Comparison of ENCODE assay signal across 1 cellular context in genomic region chr17:77450742-77451270, GRCh38.
TF ChIP-seq lines count a peak whose summit lies in the region.

No MANE protein-coding gene starts in this region.

TF ChIP-seq in HepG2, 621 proteins besides CTCF, POLR2A, EP300 and RAD21 (continued from another document):
- TF ChIP-seq ZNF639 (CRISPR knock-in tag; conservative IDR thresholded peaks at IDR 0.05), result 0 out of 2 replicates have a peak, but pooled peaks have one; percentile 7
- no peak for TF ChIP-seq JUND (CRISPR knock-in tag; IDR thresholded peaks at IDR 0.05)
- no peak for TF ChIP-seq ZNF276 (CRISPR knock-in tag; IDR thresholded peaks at IDR 0.05; ENCODE audit: low read depth)
- TF ChIP-seq ZFX (CRISPR knock-in tag; IDR thresholded peaks at IDR 0.05; ENCODE audit: low read depth), result peak; percentile 5; the same call in 1 of the 2 replicates
- TF ChIP-seq ZNF296 (CRISPR knock-in tag; conservative IDR thresholded peaks at IDR 0.05), result 0 out of 2 replicates have a peak, but pooled peaks have one; percentile 22
- TF ChIP-seq ZNF263 (CRISPR knock-in tag; IDR thresholded peaks at IDR 0.05), result peak; percentile 66
- no peak for TF ChIP-seq MAZ (IDR thresholded peaks at IDR 0.05; ENCODE audit: borderline replicate concordance, low read depth, low read length)
- TF ChIP-seq MAZ (CRISPR knock-in tag; IDR thresholded peaks at IDR 0.05; ENCODE audit: low read depth), result no peak
- no peak for TF ChIP-seq GLMP (CRISPR knock-in tag; IDR thresholded peaks at IDR 0.05; ENCODE audit: borderline replicate concordance)
- 0 out of 2 replicates have a peak, but pooled peaks have one; percentile 1 for TF ChIP-seq PAX8 (CRISPR knock-in tag; IDR thresholded peaks at IDR 0.05; ENCODE audit: borderline replicate concordance)
- 0 out of 2 replicates have a peak, but pooled peaks have one; percentile 11 for TF ChIP-seq ZNF766 (CRISPR knock-in tag; IDR thresholded peaks at IDR 0.05; ENCODE audit: borderline replicate concordance)
- TF ChIP-seq ZNF501 (CRISPR knock-in tag; IDR thresholded peaks at IDR 0.05), result no peak
- peak; percentile 63; the same call in 1 of the 2 replicates for TF ChIP-seq SMAD9 (CRISPR knock-in tag; IDR thresholded peaks at IDR 0.05)
- TF ChIP-seq RBM22 (optimal IDR thresholded peaks at IDR 0.05; ENCODE audit: low read length), result peak; percentile 49
- peak; percentile 77; the same call in 1 of the 2 replicates for TF ChIP-seq NR2C2 (CRISPR knock-in tag; IDR thresholded peaks at IDR 0.05; ENCODE audit: borderline replicate concordance)
- no peak for TF ChIP-seq KDM5B (CRISPR knock-in tag; IDR thresholded peaks at IDR 0.05; ENCODE audit: borderline replicate concordance)
- TF ChIP-seq SSRP1 (CRISPR knock-in tag; IDR thresholded peaks at IDR 0.05), result peak; percentile 37; the same call in 1 of the 2 replicates
- peak; percentile 73; the same call in 1 of the 2 replicates for TF ChIP-seq KAT7 (CRISPR knock-in tag; IDR thresholded peaks at IDR 0.05; ENCODE audit: borderline replicate concordance)
- no peak for TF ChIP-seq ZNF17 (CRISPR knock-in tag; IDR thresholded peaks at IDR 0.05)
- no peak for TF ChIP-seq AKNA (CRISPR knock-in tag; IDR thresholded peaks at IDR 0.05; ENCODE audit: borderline replicate concordance)
- TF ChIP-seq ZNF232 (CRISPR knock-in tag; IDR thresholded peaks at IDR 0.05; ENCODE audit: borderline replicate concordance), result 0 out of 2 replicates have a peak, but pooled peaks have one; percentile 73
- TF ChIP-seq ZNF33B (CRISPR knock-in tag; IDR thresholded peaks at IDR 0.05), result peak; percentile 80; the same call in 1 of the 2 replicates
- peak; percentile 21; the same call in 1 of the 2 replicates for TF ChIP-seq NFKB2 (CRISPR knock-in tag; IDR thresholded peaks at IDR 0.05; ENCODE audit: borderline replicate concordance)
- 0 out of 2 replicates have a peak, but pooled peaks have one; percentile 49 for TF ChIP-seq ZFYVE20 (CRISPR knock-in tag; IDR thresholded peaks at IDR 0.05; ENCODE audit: borderline replicate concordance, low read depth)
- 0 out of 2 replicates have a peak, but pooled peaks have one; percentile 62 for TF ChIP-seq CAMTA2 (CRISPR knock-in tag; IDR thresholded peaks at IDR 0.05; ENCODE audit: borderline replicate concordance)
- no peak for TF ChIP-seq ZNF781 (CRISPR knock-in tag; IDR thresholded peaks at IDR 0.05; ENCODE audit: borderline replicate concordance, not compliant biosample characterization)
- no peak; the same call in 1 of the 2 replicates for TF ChIP-seq ZHX2 (IDR thresholded peaks at IDR 0.05; ENCODE audit: low read depth)
- no peak for TF ChIP-seq ZHX2 (CRISPR knock-in tag; IDR thresholded peaks at IDR 0.05; ENCODE audit: borderline replicate concordance)
- peak; percentile 47; the same call in 1 of the 2 replicates for TF ChIP-seq ZNF563 (CRISPR knock-in tag; IDR thresholded peaks at IDR 0.05)
- TF ChIP-seq ZNF598 (CRISPR knock-in tag; IDR thresholded peaks at IDR 0.05; ENCODE audit: borderline replicate concordance), result peak; percentile 1; the same call in 1 of the 2 replicates
- TF ChIP-seq ZNF446 (CRISPR knock-in tag; IDR thresholded peaks at IDR 0.05), result 0 out of 2 replicates have a peak, but pooled peaks have one; percentile 28
- peak; percentile 28; the same call in 1 of the 2 replicates for TF ChIP-seq ZFP37 (CRISPR knock-in tag; IDR thresholded peaks at IDR 0.05; ENCODE audit: borderline replicate concordance)
- TF ChIP-seq POLR2AphosphoS2 (IDR thresholded peaks at IDR 0.05; ENCODE audit: low read depth, low read length), result no peak
- TF ChIP-seq NFE2L1 (CRISPR knock-in tag; IDR thresholded peaks at IDR 0.05; ENCODE audit: borderline replicate concordance), result no peak
- TF ChIP-seq TRAFD1 (CRISPR knock-in tag; IDR thresholded peaks at IDR 0.05; ENCODE audit: borderline replicate concordance), result peak; percentile 21; the same call in 1 of the 2 replicates
- TF ChIP-seq LBX2 (CRISPR knock-in tag; IDR thresholded peaks at IDR 0.05; ENCODE audit: borderline replicate concordance), result peak; percentile 24; the same call in 1 of the 2 replicates
- TF ChIP-seq MAF1 (CRISPR knock-in tag; IDR thresholded peaks at IDR 0.05; ENCODE audit: borderline replicate concordance), result 0 out of 2 replicates have a peak, but pooled peaks have one; percentile 16
- TF ChIP-seq MTERF4 (CRISPR knock-in tag; IDR thresholded peaks at IDR 0.05), result peak; percentile 80
- 0 out of 2 replicates have a peak, but pooled peaks have one; percentile 0 for TF ChIP-seq DNMT1 (CRISPR knock-in tag; IDR thresholded peaks at IDR 0.05)
- TF ChIP-seq ZNF430 (CRISPR knock-in tag; IDR thresholded peaks at IDR 0.05), result peak; percentile 13; the same call in 1 of the 2 replicates
- TF ChIP-seq ZNF761 (CRISPR knock-in tag; conservative IDR thresholded peaks at IDR 0.05), result peak; percentile 7; the same call in 1 of the 2 replicates
- 0 out of 2 replicates have a peak, but pooled peaks have one; percentile 52 for TF ChIP-seq ZNF34 (CRISPR knock-in tag; IDR thresholded peaks at IDR 0.05; ENCODE audit: borderline replicate concordance)
- TF ChIP-seq DNMT3B (CRISPR knock-in tag; conservative IDR thresholded peaks at IDR 0.05), result peak; percentile 56
- TF ChIP-seq NONO (IDR thresholded peaks at IDR 0.05), result no peak
- no peak; the same call in 1 of the 2 replicates for TF ChIP-seq NONO (CRISPR knock-in tag; conservative IDR thresholded peaks at IDR 0.05)
